ENCODE assay signal across 2 cellular contexts in the genomic region with DNA sequence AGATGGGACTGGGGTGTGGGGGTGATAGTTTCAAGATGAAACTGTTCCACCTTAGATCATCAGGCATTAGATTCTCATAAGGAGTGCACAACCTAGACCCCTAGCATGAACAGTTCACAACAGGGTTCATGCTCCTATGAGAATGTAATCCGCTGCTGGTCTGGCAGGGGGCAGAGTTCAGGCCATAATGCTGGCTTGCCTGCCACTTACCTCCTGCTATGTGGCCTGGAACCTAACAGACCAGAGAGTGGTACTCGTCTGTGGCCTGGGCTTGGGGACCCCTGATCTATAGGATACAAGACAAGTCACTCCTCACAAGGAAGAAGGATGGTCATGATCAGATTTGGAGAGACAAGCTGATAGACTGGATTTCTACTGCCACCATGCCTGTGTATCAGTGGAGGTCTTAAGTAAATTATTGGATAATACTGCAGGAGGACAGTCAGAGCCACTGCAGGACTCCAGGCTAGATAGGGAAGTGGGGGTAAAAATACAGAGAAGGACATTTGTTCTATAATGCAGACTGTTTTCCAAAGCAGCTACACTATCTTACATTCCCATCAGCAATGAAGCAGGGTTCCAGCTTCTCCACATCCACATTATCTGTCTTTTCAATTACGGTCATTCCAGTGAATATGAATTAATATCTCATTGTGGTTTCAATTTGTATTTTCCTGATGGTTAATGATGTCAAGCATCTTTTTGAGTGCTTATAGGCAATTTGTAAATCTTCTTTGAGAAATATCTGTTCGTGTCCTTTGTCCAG.
TF ChIP-seq lines count a peak whose summit lies in the region.

No MANE protein-coding gene starts in this region.

TF ChIP-seq in WTC11, 78 proteins besides CTCF, POLR2A, EP300 and RAD21:
- no peak for TF ChIP-seq ZNF138 (CRISPR knock-in tag; conservative IDR thresholded peaks at IDR 0.05)

TF ChIP-seq in HepG2, 621 proteins besides CTCF, POLR2A, EP300 and RAD21 (continues in another document):
- peak; percentile 86 for TF ChIP-seq SALL1 (CRISPR knock-in tag; IDR thresholded peaks at IDR 0.05)
- TF ChIP-seq HMG20A (CRISPR knock-in tag; IDR thresholded peaks at IDR 0.05; ENCODE audit: borderline replicate concordance), result no peak
- no peak for TF ChIP-seq SAFB2 (CRISPR knock-in tag; IDR thresholded peaks at IDR 0.05; ENCODE audit: borderline replicate concordance, low read depth)
- TF ChIP-seq SKI (IDR thresholded peaks at IDR 0.05; ENCODE audit: partially characterized antibody), result no peak
- TF ChIP-seq ZNF724P (CRISPR knock-in tag; IDR thresholded peaks at IDR 0.05; ENCODE audit: borderline replicate concordance), result 0 out of 2 replicates have a peak, but pooled peaks have one; percentile 47
- TF ChIP-seq, protein P1, sequence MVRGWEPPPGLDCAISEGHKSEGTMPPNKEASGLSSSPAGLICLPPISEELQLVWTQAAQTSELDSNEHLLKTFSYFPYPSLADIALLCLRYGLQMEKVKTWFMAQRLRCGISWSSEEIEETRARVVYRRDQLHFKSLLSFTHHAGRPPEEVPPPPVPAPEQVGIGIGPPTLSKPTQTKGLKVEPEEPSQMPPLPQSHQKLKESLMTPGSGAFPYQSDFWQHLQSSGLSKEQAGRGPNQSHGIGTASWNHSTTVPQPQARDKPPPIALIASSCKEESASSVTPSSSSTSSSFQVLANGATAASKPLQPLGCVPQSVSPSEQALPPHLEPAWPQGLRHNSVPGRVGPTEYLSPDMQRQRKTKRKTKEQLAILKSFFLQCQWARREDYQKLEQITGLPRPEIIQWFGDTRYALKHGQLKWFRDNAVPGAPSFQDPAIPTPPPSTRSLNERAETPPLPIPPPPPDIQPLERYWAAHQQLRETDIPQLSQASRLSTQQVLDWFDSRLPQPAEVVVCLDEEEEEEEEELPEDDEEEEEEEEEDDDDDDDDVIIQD (CRISPR knock-in tag; IDR thresholded peaks at IDR 0.05; ENCODE audit: low read depth), result peak; percentile 57; the same call in 1 of the 2 replicates
- TF ChIP-seq WIZ (CRISPR knock-in tag; IDR thresholded peaks at IDR 0.05), result no peak
- TF ChIP-seq, protein P2, sequence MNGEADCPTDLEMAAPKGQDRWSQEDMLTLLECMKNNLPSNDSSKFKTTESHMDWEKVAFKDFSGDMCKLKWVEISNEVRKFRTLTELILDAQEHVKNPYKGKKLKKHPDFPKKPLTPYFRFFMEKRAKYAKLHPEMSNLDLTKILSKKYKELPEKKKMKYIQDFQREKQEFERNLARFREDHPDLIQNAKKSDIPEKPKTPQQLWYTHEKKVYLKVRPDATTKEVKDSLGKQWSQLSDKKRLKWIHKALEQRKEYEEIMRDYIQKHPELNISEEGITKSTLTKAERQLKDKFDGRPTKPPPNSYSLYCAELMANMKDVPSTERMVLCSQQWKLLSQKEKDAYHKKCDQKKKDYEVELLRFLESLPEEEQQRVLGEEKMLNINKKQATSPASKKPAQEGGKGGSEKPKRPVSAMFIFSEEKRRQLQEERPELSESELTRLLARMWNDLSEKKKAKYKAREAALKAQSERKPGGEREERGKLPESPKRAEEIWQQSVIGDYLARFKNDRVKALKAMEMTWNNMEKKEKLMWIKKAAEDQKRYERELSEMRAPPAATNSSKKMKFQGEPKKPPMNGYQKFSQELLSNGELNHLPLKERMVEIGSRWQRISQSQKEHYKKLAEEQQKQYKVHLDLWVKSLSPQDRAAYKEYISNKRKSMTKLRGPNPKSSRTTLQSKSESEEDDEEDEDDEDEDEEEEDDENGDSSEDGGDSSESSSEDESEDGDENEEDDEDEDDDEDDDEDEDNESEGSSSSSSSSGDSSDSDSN (CRISPR knock-in tag; IDR thresholded peaks at IDR 0.05), result no peak; the same call in 1 of the 2 replicates
- TF ChIP-seq ZBTB38 (CRISPR knock-in tag; IDR thresholded peaks at IDR 0.05), result peak; percentile 96
- TF ChIP-seq ZSCAN25 (CRISPR knock-in tag; IDR thresholded peaks at IDR 0.05), result peak; percentile 49; the same call in 1 of the 2 replicates
- TF ChIP-seq ZFY (CRISPR knock-in tag; IDR thresholded peaks at IDR 0.05), result peak; percentile 33; the same call in 1 of the 2 replicates
- no peak for TF ChIP-seq SRY (CRISPR knock-in tag; IDR thresholded peaks at IDR 0.05)
- peak; percentile 85 for TF ChIP-seq MED1 (CRISPR knock-in tag; IDR thresholded peaks at IDR 0.05)
- TF ChIP-seq, protein P3, sequence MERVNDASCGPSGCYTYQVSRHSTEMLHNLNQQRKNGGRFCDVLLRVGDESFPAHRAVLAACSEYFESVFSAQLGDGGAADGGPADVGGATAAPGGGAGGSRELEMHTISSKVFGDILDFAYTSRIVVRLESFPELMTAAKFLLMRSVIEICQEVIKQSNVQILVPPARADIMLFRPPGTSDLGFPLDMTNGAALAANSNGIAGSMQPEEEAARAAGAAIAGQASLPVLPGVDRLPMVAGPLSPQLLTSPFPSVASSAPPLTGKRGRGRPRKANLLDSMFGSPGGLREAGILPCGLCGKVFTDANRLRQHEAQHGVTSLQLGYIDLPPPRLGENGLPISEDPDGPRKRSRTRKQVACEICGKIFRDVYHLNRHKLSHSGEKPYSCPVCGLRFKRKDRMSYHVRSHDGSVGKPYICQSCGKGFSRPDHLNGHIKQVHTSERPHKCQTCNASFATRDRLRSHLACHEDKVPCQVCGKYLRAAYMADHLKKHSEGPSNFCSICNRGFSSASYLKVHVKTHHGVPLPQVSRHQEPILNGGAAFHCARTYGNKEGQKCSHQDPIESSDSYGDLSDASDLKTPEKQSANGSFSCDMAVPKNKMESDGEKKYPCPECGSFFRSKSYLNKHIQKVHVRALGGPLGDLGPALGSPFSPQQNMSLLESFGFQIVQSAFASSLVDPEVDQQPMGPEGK (CRISPR knock-in tag; IDR thresholded peaks at IDR 0.05), result 0 out of 2 replicates have a peak, but pooled peaks have one; percentile 20
- peak; percentile 58 for TF ChIP-seq NR2C2 (CRISPR knock-in tag; IDR thresholded peaks at IDR 0.05; ENCODE audit: borderline replicate concordance)
- TF ChIP-seq SIX4 (CRISPR knock-in tag; IDR thresholded peaks at IDR 0.05), result no peak
- TF ChIP-seq, protein P4, sequence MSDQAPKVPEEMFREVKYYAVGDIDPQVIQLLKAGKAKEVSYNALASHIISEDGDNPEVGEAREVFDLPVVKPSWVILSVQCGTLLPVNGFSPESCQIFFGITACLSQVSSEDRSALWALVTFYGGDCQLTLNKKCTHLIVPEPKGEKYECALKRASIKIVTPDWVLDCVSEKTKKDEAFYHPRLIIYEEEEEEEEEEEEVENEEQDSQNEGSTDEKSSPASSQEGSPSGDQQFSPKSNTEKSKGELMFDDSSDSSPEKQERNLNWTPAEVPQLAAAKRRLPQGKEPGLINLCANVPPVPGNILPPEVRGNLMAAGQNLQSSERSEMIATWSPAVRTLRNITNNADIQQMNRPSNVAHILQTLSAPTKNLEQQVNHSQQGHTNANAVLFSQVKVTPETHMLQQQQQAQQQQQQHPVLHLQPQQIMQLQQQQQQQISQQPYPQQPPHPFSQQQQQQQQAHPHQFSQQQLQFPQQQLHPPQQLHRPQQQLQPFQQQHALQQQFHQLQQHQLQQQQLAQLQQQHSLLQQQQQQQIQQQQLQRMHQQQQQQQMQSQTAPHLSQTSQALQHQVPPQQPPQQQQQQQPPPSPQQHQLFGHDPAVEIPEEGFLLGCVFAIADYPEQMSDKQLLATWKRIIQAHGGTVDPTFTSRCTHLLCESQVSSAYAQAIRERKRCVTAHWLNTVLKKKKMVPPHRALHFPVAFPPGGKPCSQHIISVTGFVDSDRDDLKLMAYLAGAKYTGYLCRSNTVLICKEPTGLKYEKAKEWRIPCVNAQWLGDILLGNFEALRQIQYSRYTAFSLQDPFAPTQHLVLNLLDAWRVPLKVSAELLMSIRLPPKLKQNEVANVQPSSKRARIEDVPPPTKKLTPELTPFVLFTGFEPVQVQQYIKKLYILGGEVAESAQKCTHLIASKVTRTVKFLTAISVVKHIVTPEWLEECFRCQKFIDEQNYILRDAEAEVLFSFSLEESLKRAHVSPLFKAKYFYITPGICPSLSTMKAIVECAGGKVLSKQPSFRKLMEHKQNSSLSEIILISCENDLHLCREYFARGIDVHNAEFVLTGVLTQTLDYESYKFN (CRISPR knock-in tag; conservative IDR thresholded peaks at IDR 0.05), result peak; percentile 36; the same call in 1 of the 2 replicates
- 0 out of 2 replicates have a peak, but pooled peaks have one; percentile 16 for TF ChIP-seq RCOR2 (CRISPR knock-in tag; IDR thresholded peaks at IDR 0.05)
- TF ChIP-seq ZNF160 (CRISPR knock-in tag; IDR thresholded peaks at IDR 0.05), result 0 out of 2 replicates have a peak, but pooled peaks have one; percentile 37
- no peak for TF ChIP-seq CCAR2 (optimal IDR thresholded peaks at IDR 0.05; ENCODE audit: low read depth, low read length)
- TF ChIP-seq ZNF451 (CRISPR knock-in tag; IDR thresholded peaks at IDR 0.05), result no peak
- no peak for TF ChIP-seq ZNF234 (CRISPR knock-in tag; conservative IDR thresholded peaks at IDR 0.05)
- TF ChIP-seq ZNF207 (IDR thresholded peaks at IDR 0.05; ENCODE audit: borderline replicate concordance), result no peak
- TF ChIP-seq ZFX (CRISPR knock-in tag; IDR thresholded peaks at IDR 0.05; ENCODE audit: low read depth), result peak; percentile 61
- TF ChIP-seq ZNF382 (CRISPR knock-in tag; IDR thresholded peaks at IDR 0.05; ENCODE audit: borderline replicate concordance), result no peak
- TF ChIP-seq ETV5 (CRISPR knock-in tag; IDR thresholded peaks at IDR 0.05; ENCODE audit: borderline replicate concordance), result no peak
- peak; percentile 57; the same call in 1 of the 2 replicates for TF ChIP-seq ZNF264 (CRISPR knock-in tag; IDR thresholded peaks at IDR 0.05)
- TF ChIP-seq PITX1 (CRISPR knock-in tag; IDR thresholded peaks at IDR 0.05), result peak; percentile 76; the same call in 1 of the 2 replicates
- no peak for TF ChIP-seq MYNN (CRISPR knock-in tag; IDR thresholded peaks at IDR 0.05; ENCODE audit: low read depth)
- TF ChIP-seq NKX3-1 (CRISPR knock-in tag; IDR thresholded peaks at IDR 0.05), result no peak
- TF ChIP-seq ZNF644 (CRISPR knock-in tag; IDR thresholded peaks at IDR 0.05; ENCODE audit: low read depth), result peak; percentile 83
- no peak for TF ChIP-seq ARNTL (CRISPR knock-in tag; IDR thresholded peaks at IDR 0.05)
- TF ChIP-seq ZBTB20 (CRISPR knock-in tag; IDR thresholded peaks at IDR 0.05; ENCODE audit: borderline replicate concordance, low read depth), result 0 out of 2 replicates have a peak, but pooled peaks have one; percentile 28
- TF ChIP-seq, protein P5, sequence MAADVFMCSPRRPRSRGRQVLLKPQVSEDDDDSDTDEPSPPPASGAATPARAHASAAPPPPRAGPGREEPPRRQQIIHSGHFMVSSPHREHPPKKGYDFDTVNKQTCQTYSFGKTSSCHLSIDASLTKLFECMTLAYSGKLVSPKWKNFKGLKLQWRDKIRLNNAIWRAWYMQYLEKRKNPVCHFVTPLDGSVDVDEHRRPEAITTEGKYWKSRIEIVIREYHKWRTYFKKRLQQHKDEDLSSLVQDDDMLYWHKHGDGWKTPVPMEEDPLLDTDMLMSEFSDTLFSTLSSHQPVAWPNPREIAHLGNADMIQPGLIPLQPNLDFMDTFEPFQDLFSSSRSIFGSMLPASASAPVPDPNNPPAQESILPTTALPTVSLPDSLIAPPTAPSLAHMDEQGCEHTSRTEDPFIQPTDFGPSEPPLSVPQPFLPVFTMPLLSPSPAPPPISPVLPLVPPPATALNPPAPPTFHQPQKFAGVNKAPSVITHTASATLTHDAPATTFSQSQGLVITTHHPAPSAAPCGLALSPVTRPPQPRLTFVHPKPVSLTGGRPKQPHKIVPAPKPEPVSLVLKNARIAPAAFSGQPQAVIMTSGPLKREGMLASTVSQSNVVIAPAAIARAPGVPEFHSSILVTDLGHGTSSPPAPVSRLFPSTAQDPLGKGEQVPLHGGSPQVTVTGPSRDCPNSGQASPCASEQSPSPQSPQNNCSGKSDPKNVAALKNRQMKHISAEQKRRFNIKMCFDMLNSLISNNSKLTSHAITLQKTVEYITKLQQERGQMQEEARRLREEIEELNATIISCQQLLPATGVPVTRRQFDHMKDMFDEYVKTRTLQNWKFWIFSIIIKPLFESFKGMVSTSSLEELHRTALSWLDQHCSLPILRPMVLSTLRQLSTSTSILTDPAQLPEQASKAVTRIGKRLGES (CRISPR knock-in tag; IDR thresholded peaks at IDR 0.05; ENCODE audit: borderline replicate concordance), result no peak
- TF ChIP-seq HNF4A (CRISPR knock-in tag; IDR thresholded peaks at IDR 0.05), result peak; percentile 82
- TF ChIP-seq, protein P6, sequence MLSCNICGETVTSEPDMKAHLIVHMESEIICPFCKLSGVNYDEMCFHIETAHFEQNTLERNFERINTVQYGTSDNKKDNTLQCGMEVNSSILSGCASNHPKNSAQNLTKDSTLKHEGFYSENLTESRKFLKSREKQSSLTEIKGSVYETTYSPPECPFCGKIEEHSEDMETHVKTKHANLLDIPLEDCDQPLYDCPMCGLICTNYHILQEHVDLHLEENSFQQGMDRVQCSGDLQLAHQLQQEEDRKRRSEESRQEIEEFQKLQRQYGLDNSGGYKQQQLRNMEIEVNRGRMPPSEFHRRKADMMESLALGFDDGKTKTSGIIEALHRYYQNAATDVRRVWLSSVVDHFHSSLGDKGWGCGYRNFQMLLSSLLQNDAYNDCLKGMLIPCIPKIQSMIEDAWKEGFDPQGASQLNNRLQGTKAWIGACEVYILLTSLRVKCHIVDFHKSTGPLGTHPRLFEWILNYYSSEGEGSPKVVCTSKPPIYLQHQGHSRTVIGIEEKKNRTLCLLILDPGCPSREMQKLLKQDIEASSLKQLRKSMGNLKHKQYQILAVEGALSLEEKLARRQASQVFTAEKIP (CRISPR knock-in tag; IDR thresholded peaks at IDR 0.05; ENCODE audit: borderline replicate concordance), result no peak
- no peak for TF ChIP-seq HOXA7 (CRISPR knock-in tag; IDR thresholded peaks at IDR 0.05)
- TF ChIP-seq STAG1 (CRISPR knock-in tag; IDR thresholded peaks at IDR 0.05), result peak; percentile 68
- no peak for TF ChIP-seq MAF1 (CRISPR knock-in tag; IDR thresholded peaks at IDR 0.05; ENCODE audit: borderline replicate concordance)
- no peak for TF ChIP-seq ZNF549 (CRISPR knock-in tag; IDR thresholded peaks at IDR 0.05)
- TF ChIP-seq, protein P7, sequence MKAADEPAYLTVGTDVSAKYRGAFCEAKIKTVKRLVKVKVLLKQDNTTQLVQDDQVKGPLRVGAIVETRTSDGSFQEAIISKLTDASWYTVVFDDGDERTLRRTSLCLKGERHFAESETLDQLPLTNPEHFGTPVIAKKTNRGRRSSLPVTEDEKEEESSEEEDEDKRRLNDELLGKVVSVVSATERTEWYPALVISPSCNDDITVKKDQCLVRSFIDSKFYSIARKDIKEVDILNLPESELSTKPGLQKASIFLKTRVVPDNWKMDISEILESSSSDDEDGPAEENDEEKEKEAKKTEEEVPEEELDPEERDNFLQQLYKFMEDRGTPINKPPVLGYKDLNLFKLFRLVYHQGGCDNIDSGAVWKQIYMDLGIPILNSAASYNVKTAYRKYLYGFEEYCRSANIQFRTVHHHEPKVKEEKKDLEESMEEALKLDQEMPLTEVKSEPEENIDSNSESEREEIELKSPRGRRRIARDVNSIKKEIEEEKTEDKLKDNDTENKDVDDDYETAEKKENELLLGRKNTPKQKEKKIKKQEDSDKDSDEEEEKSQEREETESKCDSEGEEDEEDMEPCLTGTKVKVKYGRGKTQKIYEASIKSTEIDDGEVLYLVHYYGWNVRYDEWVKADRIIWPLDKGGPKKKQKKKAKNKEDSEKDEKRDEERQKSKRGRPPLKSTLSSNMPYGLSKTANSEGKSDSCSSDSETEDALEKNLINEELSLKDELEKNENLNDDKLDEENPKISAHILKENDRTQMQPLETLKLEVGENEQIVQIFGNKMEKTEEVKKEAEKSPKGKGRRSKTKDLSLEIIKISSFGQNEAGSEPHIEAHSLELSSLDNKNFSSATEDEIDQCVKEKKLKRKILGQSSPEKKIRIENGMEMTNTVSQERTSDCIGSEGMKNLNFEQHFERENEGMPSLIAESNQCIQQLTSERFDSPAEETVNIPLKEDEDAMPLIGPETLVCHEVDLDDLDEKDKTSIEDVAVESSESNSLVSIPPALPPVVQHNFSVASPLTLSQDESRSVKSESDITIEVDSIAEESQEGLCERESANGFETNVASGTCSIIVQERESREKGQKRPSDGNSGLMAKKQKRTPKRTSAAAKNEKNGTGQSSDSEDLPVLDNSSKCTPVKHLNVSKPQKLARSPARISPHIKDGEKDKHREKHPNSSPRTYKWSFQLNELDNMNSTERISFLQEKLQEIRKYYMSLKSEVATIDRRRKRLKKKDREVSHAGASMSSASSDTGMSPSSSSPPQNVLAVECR (CRISPR knock-in tag; IDR thresholded peaks at IDR 0.05; ENCODE audit: borderline replicate concordance), result peak; percentile 39; the same call in 1 of the 2 replicates
